Comparison of ENCODE assay signal across 2 cellular contexts in genomic region chr19:49544154-49544553, GRCh38.
TF ChIP-seq lines count a peak whose summit lies in the region.

No MANE protein-coding gene starts in this region.

TF ChIP-seq in HEK293, 187 proteins besides CTCF, POLR2A, EP300 and RAD21:
- TF ChIP-seq ZNF16 (tag by site-specific recombination; IDR thresholded peaks at IDR 0.05; ENCODE audit: low read depth) (peak; percentile 98), ZNF623 (tag by site-specific recombination; IDR thresholded peaks at IDR 0.05) (peak; percentile 94), ZXDB (tag by site-specific recombination; IDR thresholded peaks at IDR 0.05) (peak; percentile 25; the same call in 1 of the 2 replicates), ZNF580 (tag by site-specific recombination; IDR thresholded peaks at IDR 0.05) (0 out of 2 replicates have a peak, but pooled peaks have one; percentile 59), ZNF350 (tag by site-specific recombination; IDR thresholded peaks at IDR 0.05) (no peak)
- TF ChIP-seq, protein P1, sequence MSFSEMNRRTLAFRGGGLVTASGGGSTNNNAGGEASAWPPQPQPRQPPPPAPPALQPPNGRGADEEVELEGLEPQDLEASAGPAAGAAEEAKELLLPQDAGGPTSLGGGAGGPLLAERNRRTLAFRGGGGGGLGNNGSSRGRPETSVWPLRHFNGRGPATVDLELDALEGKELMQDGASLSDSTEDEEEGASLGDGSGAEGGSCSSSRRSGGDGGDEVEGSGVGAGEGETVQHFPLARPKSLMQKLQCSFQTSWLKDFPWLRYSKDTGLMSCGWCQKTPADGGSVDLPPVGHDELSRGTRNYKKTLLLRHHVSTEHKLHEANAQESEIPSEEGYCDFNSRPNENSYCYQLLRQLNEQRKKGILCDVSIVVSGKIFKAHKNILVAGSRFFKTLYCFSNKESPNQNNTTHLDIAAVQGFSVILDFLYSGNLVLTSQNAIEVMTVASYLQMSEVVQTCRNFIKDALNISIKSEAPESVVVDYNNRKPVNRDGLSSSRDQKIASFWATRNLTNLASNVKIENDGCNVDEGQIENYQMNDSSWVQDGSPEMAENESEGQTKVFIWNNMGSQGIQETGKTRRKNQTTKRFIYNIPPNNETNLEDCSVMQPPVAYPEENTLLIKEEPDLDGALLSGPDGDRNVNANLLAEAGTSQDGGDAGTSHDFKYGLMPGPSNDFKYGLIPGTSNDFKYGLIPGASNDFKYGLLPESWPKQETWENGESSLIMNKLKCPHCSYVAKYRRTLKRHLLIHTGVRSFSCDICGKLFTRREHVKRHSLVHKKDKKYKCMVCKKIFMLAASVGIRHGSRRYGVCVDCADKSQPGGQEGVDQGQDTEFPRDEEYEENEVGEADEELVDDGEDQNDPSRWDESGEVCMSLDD (tag by site-specific recombination; IDR thresholded peaks at IDR 0.05): 0 out of 2 replicates have a peak, but pooled peaks have one; percentile 8
- TF ChIP-seq, protein P2, sequence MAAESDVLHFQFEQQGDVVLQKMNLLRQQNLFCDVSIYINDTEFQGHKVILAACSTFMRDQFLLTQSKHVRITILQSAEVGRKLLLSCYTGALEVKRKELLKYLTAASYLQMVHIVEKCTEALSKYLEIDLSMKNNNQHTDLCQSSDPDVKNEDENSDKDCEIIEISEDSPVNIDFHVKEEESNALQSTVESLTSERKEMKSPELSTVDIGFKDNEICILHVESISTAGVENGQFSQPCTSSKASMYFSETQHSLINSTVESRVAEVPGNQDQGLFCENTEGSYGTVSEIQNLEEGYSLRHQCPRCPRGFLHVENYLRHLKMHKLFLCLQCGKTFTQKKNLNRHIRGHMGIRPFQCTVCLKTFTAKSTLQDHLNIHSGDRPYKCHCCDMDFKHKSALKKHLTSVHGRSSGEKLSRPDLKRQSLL (tag by site-specific recombination; IDR thresholded peaks at IDR 0.05): no peak

TF ChIP-seq in H1, 55 proteins besides CTCF, POLR2A, EP300 and RAD21:
- TF ChIP-seq KDM1A (IDR thresholded peaks at IDR 0.05; ENCODE audit: borderline replicate concordance, low read length) (peak; percentile 82), CHD1 (IDR thresholded peaks at IDR 0.05; ENCODE audit: low read depth, low read length) (no peak), HDAC2 (IDR thresholded peaks at IDR 0.05; ENCODE audit: borderline replicate concordance in 1 of 2, low read depth in 2 of 2, low read length in 2 of 2) (0 out of 4 replicates have a peak, but pooled peaks of 1 of the 2 experiments have one; percentile 34), TCF12 (IDR thresholded peaks at IDR 0.05; ENCODE audit: low read depth, low read length) (no peak)
TF ChIP-seq in H1: peak in this region for 2.
